Comparison of ENCODE assay signal across 8 cellular contexts in the genomic region with DNA sequence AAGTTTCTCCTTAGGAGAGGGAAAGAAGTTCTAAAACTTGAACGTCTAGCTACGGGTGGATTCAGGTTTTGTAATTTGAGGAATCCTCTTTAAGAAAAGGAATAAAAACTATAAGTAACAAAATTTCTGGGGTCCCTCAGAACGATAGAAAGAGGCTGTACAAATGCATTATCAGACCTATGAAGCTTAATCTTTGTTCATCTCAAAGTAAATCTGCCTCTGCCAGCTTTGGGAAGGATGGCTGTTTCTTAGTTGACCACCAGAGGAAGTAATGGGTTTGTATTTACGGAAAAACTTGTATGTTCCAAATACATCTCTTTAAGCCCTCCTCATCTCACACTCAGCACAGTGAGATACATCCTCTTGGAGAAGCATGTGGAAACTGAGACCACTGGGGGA. TPM values are rescaled to one million over a fixed set of nuclear protein-coding genes. Genes with fewer than 3 reads are reported as not detected.
DNase-seq lines count a peak whose midpoint lies in the region; ATAC-seq lines count a peak whose summit lies in the region.

No MANE protein-coding gene starts in this region.

- WGBS in iPS DF 6.9 (ENCODE audit: insufficient coverage, insufficient read length): no CpG with 5 or more reads among the region's 4 CpGs

- DNase-seq in NCI-H510A treated with DMSO at 0.1 percent for 48 hours (lab: John Stamatoyannopoulos, UW): peak; percentile 18
- DNase-seq in NCI-H510A (lab: John Stamatoyannopoulos, UW): no peak
- peak; percentile 60 for DNase-seq in LHCN-M2 (ENCODE audit: low read depth)
- no peak for DNase-seq in activated T-helper 1 cell treated with anti-CD3 and anti-CD28 coated beads, Interleukin-12 subunit alpha, Interleukin-12 subunit beta, Interleukin-2, Interleukin-4 antibody, amounts not matched to agents 30 ng/mL and 10 ng/mL and 1 ng/mL, durations not matched to agents 14 hours and 24 hours and 36 hours (ENCODE audit: low spot score)
- peak; percentile 5 for DNase-seq in iPS DF 6.9 (ENCODE audit: low read depth, low spot score)
- DNase-seq in stimulated activated effector memory CD8-positive, alpha-beta T cell treated with anti-CD3 and anti-CD28 coated beads, Interleukin-12 subunit alpha, Interleukin-12 subunit beta, amount 100 ng/mL, for 72 hours (ENCODE audit: low spot score in 2 of 2): no peak
- DNase-seq in cortex of kidney (lab: John Stamatoyannopoulos, UW): no peak
- no peak for DNase-seq in NCI-H2081 (lab: John Stamatoyannopoulos, UW)

- H3K4me3 ChIP-seq in iPS DF 6.9 (ENCODE audit: low read length): no peak overlapping the region; the same call in 1 of the 2 replicates

- no peaks in the 10 kb centered on the region for H3K27me3 ChIP-seq in iPS DF 6.9 (ENCODE audit: control insufficient read depth, insufficient read depth, low read length)

- H3K9me3 Mint-ChIP-seq in activated T-helper 1 cell treated with anti-CD3 and anti-CD28 coated beads, Interleukin-12 subunit alpha, Interleukin-12 subunit beta, Interleukin-2, Interleukin-4 antibody, amounts not matched to agents 30 ng/mL and 10 ng/mL and 1 ng/mL, durations not matched to agents 14 hours and 24 hours and 36 hours: no peaks in the 10 kb centered on the region
- no peaks in the 10 kb centered on the region for H3K9me3 Mint-ChIP-seq in stimulated activated effector memory CD8-positive, alpha-beta T cell treated with anti-CD3 and anti-CD28 coated beads, Interleukin-12 subunit alpha, Interleukin-12 subunit beta, amount 100 ng/mL, for 72 hours

- peaks cover 9% of the 10 kb centered on the region for H3K36me3 Mint-ChIP-seq in activated T-helper 1 cell treated with anti-CD3 and anti-CD28 coated beads, Interleukin-12 subunit alpha, Interleukin-12 subunit beta, Interleukin-2, Interleukin-4 antibody, amounts not matched to agents 30 ng/mL and 10 ng/mL and 1 ng/mL, durations not matched to agents 14 hours and 24 hours and 36 hours (ENCODE audit: low read depth)
- H3K36me3 Mint-ChIP-seq in stimulated activated effector memory CD8-positive, alpha-beta T cell treated with anti-CD3 and anti-CD28 coated beads, Interleukin-12 subunit alpha, Interleukin-12 subunit beta, amount 100 ng/mL, for 72 hours: peaks cover 19% of the 10 kb centered on the region

- no peak overlapping the region for H3K27ac ChIP-seq in iPS DF 6.9 (ENCODE audit: low read length)

- H3K4me1 ChIP-seq in iPS DF 6.9 (ENCODE audit: control insufficient read depth, insufficient read depth, low read length): no peaks in the 10 kb centered on the region

- H3K27me3 Mint-ChIP-seq in activated T-helper 1 cell treated with anti-CD3 and anti-CD28 coated beads, Interleukin-12 subunit alpha, Interleukin-12 subunit beta, Interleukin-2, Interleukin-4 antibody, amounts not matched to agents 30 ng/mL and 10 ng/mL and 1 ng/mL, durations not matched to agents 14 hours and 24 hours and 36 hours (ENCODE audit: insufficient read depth): peaks cover 9% of the 10 kb centered on the region

- H3K36me3 ChIP-seq in iPS DF 6.9 (ENCODE audit: control insufficient read depth, insufficient read depth, low read length): no peaks in the 10 kb centered on the region

- H3K4me3 Mint-ChIP-seq in activated T-helper 1 cell treated with anti-CD3 and anti-CD28 coated beads, Interleukin-12 subunit alpha, Interleukin-12 subunit beta, Interleukin-2, Interleukin-4 antibody, amounts not matched to agents 30 ng/mL and 10 ng/mL and 1 ng/mL, durations not matched to agents 14 hours and 24 hours and 36 hours: peak overlapping the region; percentile 87
- H3K4me3 Mint-ChIP-seq in stimulated activated effector memory CD8-positive, alpha-beta T cell treated with anti-CD3 and anti-CD28 coated beads, Interleukin-12 subunit alpha, Interleukin-12 subunit beta, amount 100 ng/mL, for 72 hours: peak overlapping the region; percentile 80

- intact Hi-C loops in activated T-helper 1 cell treated with anti-CD3 and anti-CD28 coated beads, Interleukin-12 subunit alpha, Interleukin-12 subunit beta, Interleukin-2, Interleukin-4 antibody, amounts not matched to agents 30 ng/mL and 10 ng/mL and 1 ng/mL, durations not matched to agents 14 hours and 24 hours and 36 hours (cut with micrococcal nuclease): no loop called here

- H3K9me3 ChIP-seq in iPS DF 6.9 (ENCODE audit: control insufficient read depth, insufficient read depth, low read length): no peaks in the 10 kb centered on the region

- peak overlapping the region; percentile 97 for H3K27ac Mint-ChIP-seq in activated T-helper 1 cell treated with anti-CD3 and anti-CD28 coated beads, Interleukin-12 subunit alpha, Interleukin-12 subunit beta, Interleukin-2, Interleukin-4 antibody, amounts not matched to agents 30 ng/mL and 10 ng/mL and 1 ng/mL, durations not matched to agents 14 hours and 24 hours and 36 hours
- H3K27ac Mint-ChIP-seq in stimulated activated effector memory CD8-positive, alpha-beta T cell treated with anti-CD3 and anti-CD28 coated beads, Interleukin-12 subunit alpha, Interleukin-12 subunit beta, amount 100 ng/mL, for 72 hours: peak overlapping the region; percentile 95

- ATAC-seq in stimulated activated effector memory CD8-positive, alpha-beta T cell treated with anti-CD3 and anti-CD28 coated beads, Interleukin-12 subunit alpha, Interleukin-12 subunit beta, amount 100 ng/mL, for 72 hours: no peak

- peaks cover 22% of the 10 kb centered on the region for H3K4me1 Mint-ChIP-seq in activated T-helper 1 cell treated with anti-CD3 and anti-CD28 coated beads, Interleukin-12 subunit alpha, Interleukin-12 subunit beta, Interleukin-2, Interleukin-4 antibody, amounts not matched to agents 30 ng/mL and 10 ng/mL and 1 ng/mL, durations not matched to agents 14 hours and 24 hours and 36 hours (ENCODE audit: low read depth)
- H3K4me1 Mint-ChIP-seq in stimulated activated effector memory CD8-positive, alpha-beta T cell treated with anti-CD3 and anti-CD28 coated beads, Interleukin-12 subunit alpha, Interleukin-12 subunit beta, amount 100 ng/mL, for 72 hours: peaks cover 15% of the 10 kb centered on the region

RNA-seq across cellular contexts. Expression of gene PSTK, which starts 0.9 kb away (rescaled TPM):
- total RNA-seq in LHCN-M2 (2014; rRNA removed): 5.6 and 9.4 TPM in 2 replicates
- 6.4 TPM for polyA plus RNA-seq in LHCN-M2 (2012)
- 4.5 and 4.8 TPM in 2 replicates for total RNA-seq in activated T-helper 1 cell treated with anti-CD3 and anti-CD28 coated beads, Interleukin-12 subunit alpha, Interleukin-12 subunit beta, Interleukin-2, Interleukin-4 antibody, amounts not matched to agents 30 ng/mL and 10 ng/mL and 1 ng/mL, durations not matched to agents 14 hours and 24 hours and 36 hours

RNA-seq across cellular contexts. Expression of gene C10orf88, which starts 27.0 kb away (rescaled TPM):
- 13.4 and 16.9 TPM in 2 replicates for total RNA-seq in LHCN-M2 (2014; rRNA removed)
- 6.6 TPM for polyA plus RNA-seq in LHCN-M2 (2012)
- 11.8 and 14.1 TPM in 2 replicates for total RNA-seq in activated T-helper 1 cell treated with anti-CD3 and anti-CD28 coated beads, Interleukin-12 subunit alpha, Interleukin-12 subunit beta, Interleukin-2, Interleukin-4 antibody, amounts not matched to agents 30 ng/mL and 10 ng/mL and 1 ng/mL, durations not matched to agents 14 hours and 24 hours and 36 hours

RNA-seq across cellular contexts. Expression of gene IKZF5, which starts 27.5 kb away (rescaled TPM):
- 3.5 and 4.5 TPM in 2 replicates for total RNA-seq in LHCN-M2 (2014; rRNA removed)
- polyA plus RNA-seq in LHCN-M2 (2012): 3.4 TPM
- total RNA-seq in activated T-helper 1 cell treated with anti-CD3 and anti-CD28 coated beads, Interleukin-12 subunit alpha, Interleukin-12 subunit beta, Interleukin-2, Interleukin-4 antibody, amounts not matched to agents 30 ng/mL and 10 ng/mL and 1 ng/mL, durations not matched to agents 14 hours and 24 hours and 36 hours: 17.4 and 21.9 TPM in 2 replicates

RNA-seq across cellular contexts. Expression of gene ACADSB, which starts 27.7 kb away (rescaled TPM):
- total RNA-seq in LHCN-M2 (2014; rRNA removed): 8.4 and 9.2 TPM in 2 replicates
- polyA plus RNA-seq in LHCN-M2 (2012): 3.7 TPM
- 25.8 and 26.5 TPM in 2 replicates for total RNA-seq in activated T-helper 1 cell treated with anti-CD3 and anti-CD28 coated beads, Interleukin-12 subunit alpha, Interleukin-12 subunit beta, Interleukin-2, Interleukin-4 antibody, amounts not matched to agents 30 ng/mL and 10 ng/mL and 1 ng/mL, durations not matched to agents 14 hours and 24 hours and 36 hours

Comparison
In these comparisons a context has a peak if more than half of its experiments do, and no peak if none do; other contexts are left out.
1. DNase-seq: peak in NCI-H510A treated with DMSO at 0.1 percent for 48 hours (single experiment), LHCN-M2 (single experiment) and iPS DF 6.9 (single experiment); none in NCI-H510A (single experiment), activated T-helper 1 cell treated with anti-CD3 and anti-CD28 coated beads, Interleukin-12 subunit alpha, Interleukin-12 subunit beta, Interleukin-2, Interleukin-4 antibody, amounts not matched to agents 30 ng/mL and 10 ng/mL and 1 ng/mL, durations not matched to agents 14 hours and 24 hours and 36 hours (single experiment), stimulated activated effector memory CD8-positive, alpha-beta T cell treated with anti-CD3 and anti-CD28 coated beads, Interleukin-12 subunit alpha, Interleukin-12 subunit beta, amount 100 ng/mL, for 72 hours (0 of 2), cortex of kidney (single experiment) and NCI-H2081 (0 of 2).